ENCODE assay signal across 29 cellular contexts in the genomic region with DNA sequence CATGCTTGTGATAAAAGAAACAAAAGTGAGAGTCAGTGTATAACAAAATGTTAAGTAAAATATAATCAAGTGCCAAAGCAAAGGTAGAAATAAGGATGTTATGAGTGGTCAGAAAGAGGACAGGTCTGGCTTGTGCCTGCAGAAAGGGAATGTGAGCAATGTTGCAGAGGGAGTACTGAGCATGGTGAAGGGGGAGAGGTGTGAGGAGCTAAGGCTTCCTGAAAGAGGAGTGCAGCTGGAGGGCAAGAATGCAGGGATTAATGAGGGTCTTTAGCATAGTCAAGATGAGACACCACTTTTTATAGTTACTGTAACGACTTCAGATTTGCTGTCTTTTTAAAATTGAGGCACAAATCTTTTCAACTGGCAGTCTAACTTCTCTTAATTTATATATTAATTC.
"Had no signal": no experiment of that assay in that cellular context is flagged by ENCODE, and none has a peak within 500 bp of the region (broad histone marks: within the 10 kb centered on the region; RNA-seq: fewer than 3 reads in every experiment).

No MANE protein-coding gene starts in this region.

- H3K36me3 ChIP-seq: esophagus squamous epithelium, lower lobe of right lung, ovary, sigmoid colon, tibial artery had no signal

- H3K4me3 ChIP-seq: esophagus squamous epithelium, lower lobe of right lung, mucosa of descending colon, ovary, psoas muscle, sigmoid colon, testis, tibial artery had no signal

- H3K4me1 Mint-ChIP-seq: naive B cell; nephron; stimulated activated memory B cell treated with anti-CD40 and anti-IgM and Interleukin-4, amounts not matched to agents 10 μg/mL and 1 μg/mL and 100 μg/mL, for 72 hours had no signal

- DNase-seq: caudate nucleus; cerebellar nuclear complex; effector memory CD4-positive, alpha-beta T cell; erythroblast; esophagus squamous epithelium; foreskin melanocyte; hypothalamus; kidney glomerular epithelial cell; left colon; left ventricle myocardium superior; lower lobe of right lung; mucosa of descending colon; naive B cell; occipital lobe; ovary; posterior cingulate gyrus; psoas muscle; right cardiac atrium; sigmoid colon; stimulated activated CD4-positive, alpha-beta T cell treated with anti-CD3 and anti-CD28 coated beads, Interleukin-2, amount 100 ng/mL, for 24 hours; stimulated activated CD4-positive, alpha-beta T cell treated with anti-CD3 and anti-CD28 coated beads, Interleukin-4, amount 100 ng/mL, for 24 hours; stimulated activated naive CD8-positive, alpha-beta T cell treated with anti-CD3 and anti-CD28 coated beads, Interleukin-15, Interleukin-2, amounts not matched to agents 100 U/mL and 50 U/mL, for 24 hours; substantia nigra; testis; tibial artery had no signal

- H3K36me3 Mint-ChIP-seq: naive B cell; stimulated activated memory B cell treated with anti-CD40 and anti-IgM and Interleukin-4, amounts not matched to agents 10 μg/mL and 1 μg/mL and 100 μg/mL, for 72 hours; type B pancreatic cell had no signal

- H3K9me3 ChIP-seq: esophagus squamous epithelium, lower lobe of right lung, mucosa of descending colon, ovary, psoas muscle, sigmoid colon, testis, tibial artery had no signal

- H3K4me1 ChIP-seq: esophagus squamous epithelium, lower lobe of right lung, psoas muscle, testis had no signal

- H3K27ac ChIP-seq: esophagus squamous epithelium, lower lobe of right lung, ovary, psoas muscle, sigmoid colon, testis, tibial artery had no signal

- H3K4me3 Mint-ChIP-seq: dendritic cell treated with granulocyte-macrophage colony-stimulating factor and Interleukin-4, amounts not matched to agents 40 ng/mL and 50 ng/mL, for 4 days; naive B cell; nephron; stimulated activated memory B cell treated with anti-CD40 and anti-IgM and Interleukin-4, amounts not matched to agents 10 μg/mL and 1 μg/mL and 100 μg/mL, for 72 hours; type B pancreatic cell had no signal

- H3K27me3 Mint-ChIP-seq: dendritic cell treated with granulocyte-macrophage colony-stimulating factor and Interleukin-4, amounts not matched to agents 40 ng/mL and 50 ng/mL, for 4 days; naive B cell; stimulated activated memory B cell treated with anti-CD40 and anti-IgM and Interleukin-4, amounts not matched to agents 10 μg/mL and 1 μg/mL and 100 μg/mL, for 72 hours; type B pancreatic cell had no signal

- ATAC-seq: left colon; left ventricle myocardium superior; lower lobe of right lung; mucosa of descending colon; psoas muscle; right cardiac atrium; stimulated activated memory B cell treated with anti-CD40 and anti-IgM and Interleukin-4, amounts not matched to agents 10 μg/mL and 1 μg/mL and 100 μg/mL, for 72 hours; stimulated activated naive CD8-positive, alpha-beta T cell treated with anti-CD3 and anti-CD28 coated beads, Interleukin-15, Interleukin-2, amounts not matched to agents 100 U/mL and 50 U/mL, for 24 hours had no signal

- H3K9me3 Mint-ChIP-seq: dendritic cell treated with granulocyte-macrophage colony-stimulating factor and Interleukin-4, amounts not matched to agents 40 ng/mL and 50 ng/mL, for 4 days; naive B cell; nephron; stimulated activated memory B cell treated with anti-CD40 and anti-IgM and Interleukin-4, amounts not matched to agents 10 μg/mL and 1 μg/mL and 100 μg/mL, for 72 hours; type B pancreatic cell had no signal

- H3K27ac Mint-ChIP-seq: dendritic cell treated with granulocyte-macrophage colony-stimulating factor and Interleukin-4, amounts not matched to agents 40 ng/mL and 50 ng/mL, for 4 days; nephron; stimulated activated memory B cell treated with anti-CD40 and anti-IgM and Interleukin-4, amounts not matched to agents 10 μg/mL and 1 μg/mL and 100 μg/mL, for 72 hours; type B pancreatic cell had no signal

- H3K27me3 ChIP-seq: esophagus squamous epithelium, ovary, sigmoid colon, testis, tibial artery had no signal
